8 cellular contexts compared by ENCODE assay signal in the genomic region with DNA sequence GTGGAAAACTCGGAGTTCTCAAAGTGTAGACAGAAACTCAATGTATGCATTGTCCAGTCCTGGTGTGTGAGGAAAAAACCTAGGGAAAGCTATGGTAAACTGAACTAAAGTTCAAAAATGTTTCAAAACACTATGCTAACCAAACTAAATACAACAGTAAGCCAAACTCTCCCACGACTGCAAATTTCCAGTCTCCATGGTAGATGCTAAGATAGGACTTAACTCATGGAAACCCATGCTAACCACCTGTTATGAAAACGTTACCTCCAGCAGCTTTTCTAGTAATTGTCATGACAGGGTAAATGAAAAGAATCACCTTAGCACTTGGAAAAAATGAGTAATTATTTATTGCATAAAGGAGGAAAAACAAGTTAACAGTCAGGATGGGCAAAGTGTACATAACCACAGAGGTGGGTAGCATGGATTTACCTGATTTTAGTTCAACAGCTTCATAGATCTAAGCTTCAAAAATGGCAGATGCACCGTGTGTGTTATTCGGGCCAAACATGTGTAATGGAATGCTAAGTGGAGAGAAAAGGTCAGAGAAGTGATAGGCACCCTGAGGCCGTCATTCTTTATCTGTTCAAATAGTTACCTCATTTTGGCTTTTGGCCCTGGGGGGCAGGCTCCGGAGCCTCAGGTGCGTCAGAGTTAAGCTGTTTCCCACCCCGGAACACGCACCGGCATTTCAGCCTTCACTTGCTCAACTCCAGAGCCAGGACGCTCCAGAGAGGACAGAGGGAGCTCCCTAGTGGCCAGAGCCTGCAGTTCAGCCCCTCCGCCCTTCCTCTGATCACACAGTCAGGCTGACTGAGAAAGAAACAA.
DNase-seq lines count a peak whose midpoint lies in the region; ATAC-seq, FAIRE-seq and TF ChIP-seq lines count a peak whose summit lies in the region.

No MANE protein-coding gene starts in this region.

- H3K36me3 Mint-ChIP-seq in chondrocyte (ENCODE audit: low read depth) = no peaks in the 10 kb centered on the region

- ATAC-seq in GM18907 (IDR thresholded peaks at IDR 0.05; ENCODE audit: unreplicated experiment) (peak; percentile 100), HG03139 (IDR thresholded peaks at IDR 0.05; ENCODE audit: unreplicated experiment) (peak; percentile 100), HepG2 (peak; percentile 99)

- H3K9me3 ChIP-seq in HepG2 (ENCODE audit: low read length) = no peaks in the 10 kb centered on the region

- WGBS in HepG2 (ENCODE audit: low lambda C conversion rate) = 2% methylated on average over 13 of the region's 13 CpGs

- peak overlapping the region; percentile 68 for H3K4me3 Mint-ChIP-seq in chondrocyte (ENCODE audit: unreplicated experiment)

- H3K4me3 ChIP-seq in HepG2 (replicated peaks in 1 of 3; ENCODE audit: insufficient read depth in 1 of 3, low read depth in 2 of 3, low read length in 3 of 3) = peak overlapping the region; percentile 53 to 68 (median 55)

- BruUV-seq in HepG2 (replicated peaks; lab: Mats Ljungman, UMichigan) = TSS peak; percentile 97

- in situ Hi-C loops in HepG2 (cut with HindIII; ENCODE audit: extremely low pct_ligation_motif_present, low pct_unique_long_range_greater_than_20kb) = loop anchor here (5.0 to 10.0 kb wide), 2 partner anchors 304 to 572 kb away; no protein-coding TSS in a partner anchor

- POLR2A ChIA-PET in HepG2 (lab: Yijun Ruan, JAX) = interaction anchor here (0.6 to 2.6 kb wide), 7 partner anchors 22 to 665 kb away, joined by 3 to 25 read pairs (median 4); a partner anchor contains a TSS

- H3K4me1 Mint-ChIP-seq in chondrocyte (ENCODE audit: low read depth) = peaks cover 14% of the 10 kb centered on the region

- H3K9ac ChIP-seq in HepG2 (ENCODE audit: insufficient read depth, low read depth, low read length) = peak overlapping the region; percentile 57

- H3K27ac Mint-ChIP-seq in chondrocyte (ENCODE audit: unreplicated experiment) = no peak overlapping the region

- no peaks in the 10 kb centered on the region for H3K79me2 ChIP-seq in HepG2 (ENCODE audit: insufficient read depth, low read length)

- peak; percentile 52 for DNase-seq in AG09319 (ENCODE audit: extremely low read depth, low read depth)
- DNase-seq in NCI-H446 treated with DMSO at 0.1 percent for 48 hours (lab: John Stamatoyannopoulos, UW) = peak; percentile 53
- peak; percentile 73 to 76 for DNase-seq in activated CD4-positive, alpha-beta T cell treated with anti-CD3 and anti-CD28 coated beads for 24 hours (ENCODE audit: low read depth in 2 of 2)
- DNase-seq in chondrocyte (ENCODE audit: low spot score) = no peak
- peak; percentile 90 for DNase-seq in HepG2 (ENCODE audit: low spot score)
- DNase-seq in stimulated activated CD4-positive, alpha-beta T cell treated with anti-CD3 and anti-CD28 coated beads, Interleukin-2, amount 100 ng/mL, for 48 hours = peak; percentile 78 to 81

- no peaks in the 10 kb centered on the region for H3K36me3 ChIP-seq in HepG2 (replicated peaks in 1 of 2; ENCODE audit: control insufficient read depth in 1 of 2, insufficient read depth in 2 of 2, low read length in 2 of 2)

- TF ChIP-seq POLR2A in HepG2 (IDR thresholded peaks at IDR 0.05; ENCODE audit: insufficient read depth in 1 of 2, low read depth in 2 of 2, low read length in 2 of 2) = peak in 1 of 2 experiments; percentile 51; a peak in 2 of 4 replicates

- H3K27me3 Mint-ChIP-seq in chondrocyte (ENCODE audit: low read depth) = no peaks in the 10 kb centered on the region

- peak; percentile 77 for FAIRE-seq in HepG2 (lab: Jason Lieb, UNC)

- no peaks in the 10 kb centered on the region for H3K27me3 ChIP-seq in HepG2 (ENCODE audit: control insufficient read depth in 1 of 2, insufficient read depth in 2 of 2, low read length in 2 of 2)

- CTCF ChIA-PET in HepG2 (lab: Yijun Ruan, JAX; ENCODE audit: low intra/inter-chr PET ratio, low total read pairs) = interaction anchor here (0.8 to 1.9 kb wide), 3 partner anchors 307 to 571 kb away, joined by 3 to 19 read pairs (median 10); no protein-coding TSS in a partner anchor

- peak overlapping the region; percentile 57 for H2AFZ ChIP-seq in HepG2 (ENCODE audit: low read length)

- H3K4me2 ChIP-seq in HepG2 (ENCODE audit: low read depth, low read length) = peak overlapping the region; percentile 89

- peak; percentile 50 to 62; a peak in 2 of 4 replicates for TF ChIP-seq EP300 in HepG2 (IDR thresholded peaks at IDR 0.05; ENCODE audit: low read depth in 2 of 2, low read length in 2 of 2)
- TF ChIP-seq EP300 in HepG2 (CRISPR knock-in tag; IDR thresholded peaks at IDR 0.05; ENCODE audit: borderline replicate concordance) = no peak; the same call in 1 of the 2 replicates

- peak; percentile 97 for TF ChIP-seq RAD21 in HepG2 (CRISPR knock-in tag; IDR thresholded peaks at IDR 0.05)

- H3K27ac ChIP-seq in HepG2 (ENCODE audit: extremely low read length, insufficient read depth, low read length) = peak overlapping the region; percentile 60

- TF ChIP-seq CTCF in AG09319 (IDR thresholded peaks at IDR 0.05; ENCODE audit: low read depth, low read length) (no peak; the same call in none of the 2 replicates), chondrocyte (IDR thresholded peaks at IDR 0.05) (peak; percentile 97), HepG2 (CRISPR knock-in tag; IDR thresholded peaks at IDR 0.05) (peak; percentile 99)

- H4K20me1 ChIP-seq in HepG2 (ENCODE audit: insufficient read depth, low read length) = no peaks in the 10 kb centered on the region

- no peaks in the 10 kb centered on the region for H3K9me3 Mint-ChIP-seq in chondrocyte (ENCODE audit: low read depth)

- intact Hi-C loops in HepG2 (cut with micrococcal nuclease; ENCODE audit: unreplicated experiment) = loop anchor here (1.0 to 10.0 kb wide), 7 partner anchors 134 to 572 kb away; a partner anchor contains a TSS

- H3K4me1 ChIP-seq in HepG2 (ENCODE audit: insufficient read depth, low read length) = peaks cover 24% of the 10 kb centered on the region

TF ChIP-seq in HepG2, 621 proteins besides CTCF, POLR2A, EP300 and RAD21 (continues in another document):
- TF ChIP-seq, protein P1, sequence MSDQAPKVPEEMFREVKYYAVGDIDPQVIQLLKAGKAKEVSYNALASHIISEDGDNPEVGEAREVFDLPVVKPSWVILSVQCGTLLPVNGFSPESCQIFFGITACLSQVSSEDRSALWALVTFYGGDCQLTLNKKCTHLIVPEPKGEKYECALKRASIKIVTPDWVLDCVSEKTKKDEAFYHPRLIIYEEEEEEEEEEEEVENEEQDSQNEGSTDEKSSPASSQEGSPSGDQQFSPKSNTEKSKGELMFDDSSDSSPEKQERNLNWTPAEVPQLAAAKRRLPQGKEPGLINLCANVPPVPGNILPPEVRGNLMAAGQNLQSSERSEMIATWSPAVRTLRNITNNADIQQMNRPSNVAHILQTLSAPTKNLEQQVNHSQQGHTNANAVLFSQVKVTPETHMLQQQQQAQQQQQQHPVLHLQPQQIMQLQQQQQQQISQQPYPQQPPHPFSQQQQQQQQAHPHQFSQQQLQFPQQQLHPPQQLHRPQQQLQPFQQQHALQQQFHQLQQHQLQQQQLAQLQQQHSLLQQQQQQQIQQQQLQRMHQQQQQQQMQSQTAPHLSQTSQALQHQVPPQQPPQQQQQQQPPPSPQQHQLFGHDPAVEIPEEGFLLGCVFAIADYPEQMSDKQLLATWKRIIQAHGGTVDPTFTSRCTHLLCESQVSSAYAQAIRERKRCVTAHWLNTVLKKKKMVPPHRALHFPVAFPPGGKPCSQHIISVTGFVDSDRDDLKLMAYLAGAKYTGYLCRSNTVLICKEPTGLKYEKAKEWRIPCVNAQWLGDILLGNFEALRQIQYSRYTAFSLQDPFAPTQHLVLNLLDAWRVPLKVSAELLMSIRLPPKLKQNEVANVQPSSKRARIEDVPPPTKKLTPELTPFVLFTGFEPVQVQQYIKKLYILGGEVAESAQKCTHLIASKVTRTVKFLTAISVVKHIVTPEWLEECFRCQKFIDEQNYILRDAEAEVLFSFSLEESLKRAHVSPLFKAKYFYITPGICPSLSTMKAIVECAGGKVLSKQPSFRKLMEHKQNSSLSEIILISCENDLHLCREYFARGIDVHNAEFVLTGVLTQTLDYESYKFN (CRISPR knock-in tag; conservative IDR thresholded peaks at IDR 0.05) = no peak; the same call in 1 of the 2 replicates
- TF ChIP-seq SRSF9 (IDR thresholded peaks at IDR 0.05; ENCODE audit: borderline replicate concordance, insufficient read depth, low read depth, low read length, poor library complexity, severe bottlenecking) = no peak
- no peak for TF ChIP-seq ZFP36 (IDR thresholded peaks at IDR 0.05; ENCODE audit: borderline replicate concordance, low read depth, low read length, partially characterized antibody)
- no peak for TF ChIP-seq ZNF333 (CRISPR knock-in tag; IDR thresholded peaks at IDR 0.05; ENCODE audit: borderline replicate concordance)
- peak; percentile 83 for TF ChIP-seq ZNF343 (CRISPR knock-in tag; IDR thresholded peaks at IDR 0.05)
- TF ChIP-seq GPN1 (CRISPR knock-in tag; IDR thresholded peaks at IDR 0.05; ENCODE audit: borderline replicate concordance) = no peak
- peak; percentile 66; the same call in 1 of the 2 replicates for TF ChIP-seq HIVEP1 (CRISPR knock-in tag; IDR thresholded peaks at IDR 0.05)
- TF ChIP-seq SRSF1 (optimal IDR thresholded peaks at IDR 0.05; ENCODE audit: low read depth, low read length) = no peak
- TF ChIP-seq, protein P2, sequence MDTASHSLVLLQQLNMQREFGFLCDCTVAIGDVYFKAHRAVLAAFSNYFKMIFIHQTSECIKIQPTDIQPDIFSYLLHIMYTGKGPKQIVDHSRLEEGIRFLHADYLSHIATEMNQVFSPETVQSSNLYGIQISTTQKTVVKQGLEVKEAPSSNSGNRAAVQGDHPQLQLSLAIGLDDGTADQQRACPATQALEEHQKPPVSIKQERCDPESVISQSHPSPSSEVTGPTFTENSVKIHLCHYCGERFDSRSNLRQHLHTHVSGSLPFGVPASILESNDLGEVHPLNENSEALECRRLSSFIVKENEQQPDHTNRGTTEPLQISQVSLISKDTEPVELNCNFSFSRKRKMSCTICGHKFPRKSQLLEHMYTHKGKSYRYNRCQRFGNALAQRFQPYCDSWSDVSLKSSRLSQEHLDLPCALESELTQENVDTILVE (CRISPR knock-in tag; IDR thresholded peaks at IDR 0.05) = peak; percentile 54; the same call in 1 of the 2 replicates
- no peak for TF ChIP-seq FOXM1 (CRISPR knock-in tag; IDR thresholded peaks at IDR 0.05)
